ENCODE assay signal across 8 cellular contexts in genomic region chr1:23344111-23344986, GRCh38.
DNase-seq lines count a peak whose midpoint lies in the region; ATAC-seq, FAIRE-seq and TF ChIP-seq lines count a peak whose summit lies in the region.

Gene HNRNPR (minus strand): TSS chr1:23344284. CDS start chr1:23341008, 3,276 bp downstream.

- ATAC-seq in GM19035 (IDR thresholded peaks at IDR 0.05; ENCODE audit: unreplicated experiment) (peak; percentile 95), HG03354 (IDR thresholded peaks at IDR 0.05; ENCODE audit: poor library complexity, severe bottlenecking, unreplicated experiment) (peak; percentile 96)
- ATAC-seq in activated CD4-positive, CD25-positive, alpha-beta regulatory T cell treated with anti-CD3 and anti-CD28 coated beads, Interleukin-2, amount 50 U/mL, for 24 hours = peak; percentile 96 to 97

- no peak for TF ChIP-seq CTCF in AG10803 (conservative IDR thresholded peaks at IDR 0.05; ENCODE audit: low read length)

- DNase-seq in AG10803 (ENCODE audit: low read depth) (peak; percentile 100), NCI-H446 treated with DMSO at 0.1 percent for 48 hours (lab: John Stamatoyannopoulos, UW) (peak; percentile 100), cerebellar cortex (ENCODE audit: low spot score) (peak; percentile 99)
- DNase-seq in stimulated activated CD4-positive, alpha-beta T cell treated with anti-CD3 and anti-CD28 coated beads, Interleukin-12 subunit alpha, Interleukin-12 subunit beta, amount 100 ng/mL, for 4 hours = peak; percentile 100

- peak; percentile 62 for FAIRE-seq in islet of Langerhans (lab: Jason Lieb, UNC)

- H3K4me3 ChIP-seq in AG10803 (ENCODE audit: low read length) = peak within 1 kb of the TSS; percentile 76

Comparison
In these comparisons a context has a peak if more than half of its experiments do, and no peak if none do; other contexts are left out.
1. Peak in every context shown above with its lines: DNase-seq, ATAC-seq and H3K4me3 ChIP-seq.